ENCODE assay signal across 1 cellular context in genomic region chr19:6730153-6730804, GRCh38.
TF ChIP-seq lines count a peak whose summit lies in the region.

No MANE protein-coding gene starts in this region.

TF ChIP-seq in HepG2, 621 proteins besides CTCF, POLR2A, EP300 and RAD21 (continued from another document and continues in another):
- TF ChIP-seq ARID4A (CRISPR knock-in tag; IDR thresholded peaks at IDR 0.05; ENCODE audit: borderline replicate concordance): peak; percentile 73; the same call in 1 of the 2 replicates
- 0 out of 2 replicates have a peak, but pooled peaks have one; percentile 27 for TF ChIP-seq CREB3 (CRISPR knock-in tag; IDR thresholded peaks at IDR 0.05)
- TF ChIP-seq ZSCAN9 (CRISPR knock-in tag; IDR thresholded peaks at IDR 0.05; ENCODE audit: borderline replicate concordance): peak; percentile 70; the same call in 1 of the 2 replicates
- peak; percentile 80; the same call in 1 of the 2 replicates for TF ChIP-seq IRF2 (CRISPR knock-in tag; IDR thresholded peaks at IDR 0.05)
- TF ChIP-seq MXD3 (CRISPR knock-in tag; IDR thresholded peaks at IDR 0.05): peak; percentile 57; the same call in 1 of the 2 replicates
- TF ChIP-seq SP2 (CRISPR knock-in tag; IDR thresholded peaks at IDR 0.05): peak; percentile 48; the same call in 1 of the 2 replicates
- TF ChIP-seq ZFP82 (CRISPR knock-in tag; IDR thresholded peaks at IDR 0.05; ENCODE audit: borderline replicate concordance): peak; percentile 79; the same call in 1 of the 2 replicates
- no peak for TF ChIP-seq TRIM24 (CRISPR knock-in tag; IDR thresholded peaks at IDR 0.05)
- peak; percentile 62 for TF ChIP-seq ZNF205 (CRISPR knock-in tag; IDR thresholded peaks at IDR 0.05)
- TF ChIP-seq ZSCAN29 (CRISPR knock-in tag; conservative IDR thresholded peaks at IDR 0.05): 0 out of 2 replicates have a peak, but pooled peaks have one; percentile 26
- 0 out of 2 replicates have a peak, but pooled peaks have one; percentile 36 for TF ChIP-seq MIXL1 (CRISPR knock-in tag; IDR thresholded peaks at IDR 0.05)
- TF ChIP-seq RXRA (CRISPR knock-in tag; IDR thresholded peaks at IDR 0.05): peak; percentile 64
- TF ChIP-seq TFE3 (CRISPR knock-in tag; IDR thresholded peaks at IDR 0.05): peak; percentile 61
- TF ChIP-seq POLR2G (IDR thresholded peaks at IDR 0.05; ENCODE audit: low read depth, low read length): peak; percentile 71
- TF ChIP-seq KDM3A (CRISPR knock-in tag; IDR thresholded peaks at IDR 0.05; ENCODE audit: low read depth): peak; percentile 61
- TF ChIP-seq ERF (CRISPR knock-in tag; IDR thresholded peaks at IDR 0.05): peak; percentile 71
- peak; percentile 82; the same call in 1 of the 2 replicates for TF ChIP-seq MYNN (CRISPR knock-in tag; IDR thresholded peaks at IDR 0.05; ENCODE audit: low read depth)
- TF ChIP-seq PBX2 (CRISPR knock-in tag; IDR thresholded peaks at IDR 0.05): peak; percentile 29; the same call in 1 of the 2 replicates
- TF ChIP-seq ZNF564 (CRISPR knock-in tag; IDR thresholded peaks at IDR 0.05): 0 out of 2 replicates have a peak, but pooled peaks have one; percentile 46
- peak; percentile 44; the same call in 1 of the 2 replicates for TF ChIP-seq KDM2A (CRISPR knock-in tag; IDR thresholded peaks at IDR 0.05; ENCODE audit: borderline replicate concordance, low read depth)
- no peak for TF ChIP-seq CBX1 (IDR thresholded peaks at IDR 0.05; ENCODE audit: low read depth)
- TF ChIP-seq FOXO1 (CRISPR knock-in tag; IDR thresholded peaks at IDR 0.05): peak; percentile 92
- no peak for TF ChIP-seq ZNF510 (CRISPR knock-in tag; IDR thresholded peaks at IDR 0.05; ENCODE audit: low read depth)
- TF ChIP-seq ZFP91 (CRISPR knock-in tag; IDR thresholded peaks at IDR 0.05; ENCODE audit: borderline replicate concordance): peak; percentile 54; the same call in 1 of the 2 replicates
- peak; percentile 93 for TF ChIP-seq PAXIP1 (CRISPR knock-in tag; conservative IDR thresholded peaks at IDR 0.05)
- peak; percentile 76; the same call in 1 of the 2 replicates for TF ChIP-seq ZNF878 (CRISPR knock-in tag; IDR thresholded peaks at IDR 0.05)
- peak; percentile 88; the same call in 1 of the 2 replicates for TF ChIP-seq SIN3A (IDR thresholded peaks at IDR 0.05; ENCODE audit: borderline replicate concordance, low read depth, low read length)
- TF ChIP-seq ELF1 (CRISPR knock-in tag; IDR thresholded peaks at IDR 0.05): peak; percentile 84
- TF ChIP-seq ZNF782 (CRISPR knock-in tag; IDR thresholded peaks at IDR 0.05; ENCODE audit: borderline replicate concordance): 0 out of 2 replicates have a peak, but pooled peaks have one; percentile 11
- 0 out of 2 replicates have a peak, but pooled peaks have one; percentile 10 for TF ChIP-seq ZC3H13 (CRISPR knock-in tag; IDR thresholded peaks at IDR 0.05)
- peak; percentile 87 for TF ChIP-seq HNRNPL (IDR thresholded peaks at IDR 0.05; ENCODE audit: low read depth, low read length)
- no peak for TF ChIP-seq GABPA (IDR thresholded peaks at IDR 0.05; ENCODE audit: low read depth, low read length)
- TF ChIP-seq GABPA (CRISPR knock-in tag; IDR thresholded peaks at IDR 0.05; ENCODE audit: low read depth): peak; percentile 65
- 0 out of 2 replicates have a peak, but pooled peaks have one; percentile 12 for TF ChIP-seq NFKB2 (CRISPR knock-in tag; IDR thresholded peaks at IDR 0.05; ENCODE audit: borderline replicate concordance)
- TF ChIP-seq ZNF335 (CRISPR knock-in tag; IDR thresholded peaks at IDR 0.05): peak; percentile 61; the same call in 1 of the 2 replicates
- TF ChIP-seq TARDBP (CRISPR knock-in tag; IDR thresholded peaks at IDR 0.05): peak; percentile 61
- peak; percentile 81; the same call in 1 of the 2 replicates for TF ChIP-seq ZBTB7B (CRISPR knock-in tag; IDR thresholded peaks at IDR 0.05)
- no peak for TF ChIP-seq JUNB (CRISPR knock-in tag; IDR thresholded peaks at IDR 0.05; ENCODE audit: borderline replicate concordance)
- TF ChIP-seq ZBTB25 (CRISPR knock-in tag; IDR thresholded peaks at IDR 0.05): peak; percentile 56; the same call in 1 of the 2 replicates
- TF ChIP-seq SOX5 (CRISPR knock-in tag; IDR thresholded peaks at IDR 0.05; ENCODE audit: borderline replicate concordance): peak; percentile 83; the same call in 1 of the 2 replicates
- peak; percentile 80 for TF ChIP-seq ZNF263 (CRISPR knock-in tag; IDR thresholded peaks at IDR 0.05)
- TF ChIP-seq NR2F6 (IDR thresholded peaks at IDR 0.05): 0 out of 2 replicates have a peak, but pooled peaks have one; percentile 31
- peak; percentile 85 for TF ChIP-seq NR2F6 (CRISPR knock-in tag; IDR thresholded peaks at IDR 0.05)
- peak in 1 of 2 experiments; percentile 89; a peak in 2 of 4 replicates for TF ChIP-seq KLF16 (CRISPR knock-in tag; IDR thresholded peaks at IDR 0.05)
- peak; percentile 78; the same call in 1 of the 2 replicates for TF ChIP-seq ZNF747 (CRISPR knock-in tag; IDR thresholded peaks at IDR 0.05; ENCODE audit: borderline replicate concordance)
- peak; percentile 59; the same call in 1 of the 2 replicates for TF ChIP-seq ZNF501 (CRISPR knock-in tag; IDR thresholded peaks at IDR 0.05)
- TF ChIP-seq SOX6 (IDR thresholded peaks at IDR 0.05): no peak
- TF ChIP-seq SOX6 (CRISPR knock-in tag; IDR thresholded peaks at IDR 0.05): peak; percentile 77
- no peak for TF ChIP-seq SMAD1 (CRISPR knock-in tag; IDR thresholded peaks at IDR 0.05; ENCODE audit: borderline replicate concordance, low read depth)
- peak; percentile 73; the same call in 1 of the 2 replicates for TF ChIP-seq HDAC2 (CRISPR knock-in tag; IDR thresholded peaks at IDR 0.05)
- TF ChIP-seq ATF2 (CRISPR knock-in tag; IDR thresholded peaks at IDR 0.05): peak; percentile 67; the same call in 1 of the 2 replicates
- no peak for TF ChIP-seq SOX13 (IDR thresholded peaks at IDR 0.05)
- TF ChIP-seq SOX13 (CRISPR knock-in tag; conservative IDR thresholded peaks at IDR 0.05 in 1 of 2, IDR thresholded peaks at IDR 0.05 in 1 of 2): peak in 1 of 2 experiments; percentile 70; a peak in 2 of 4 replicates
